ENCODE assay signal across 1 cellular context in genomic region chr6:113968472-113968871, GRCh38.
TF ChIP-seq lines count a peak whose summit lies in the region.

No MANE protein-coding gene starts in this region.

TF ChIP-seq in GM23338, 12 proteins besides CTCF, POLR2A, EP300 and RAD21 (continued from another document):
- TF ChIP-seq REST (IDR thresholded peaks at IDR 0.05; ENCODE audit: unreplicated experiment) (no peak), STAT1 (IDR thresholded peaks at IDR 0.05; ENCODE audit: unreplicated experiment) (no peak), ZNF114 (CRISPR knock-in tag; IDR thresholded peaks at IDR 0.05) (no peak), EZH2phosphoT487 (IDR thresholded peaks at IDR 0.05; ENCODE audit: unreplicated experiment) (no peak), JUNB (IDR thresholded peaks at IDR 0.05; ENCODE audit: unreplicated experiment) (no peak), ZNF331 (CRISPR knock-in tag; IDR thresholded peaks at IDR 0.05; ENCODE audit: low read depth) (no peak), CREB1 (CRISPR knock-in tag; IDR thresholded peaks at IDR 0.05; ENCODE audit: low read depth) (no peak), POLR2AphosphoS5 (IDR thresholded peaks at IDR 0.05; ENCODE audit: low read depth) (no peak), EZH2 (IDR thresholded peaks at IDR 0.05; ENCODE audit: low read depth, unreplicated experiment) (no peak)
